ENCODE assay signal across 25 cellular contexts in genomic region chr3:136979684-136980083, GRCh38. TPM values are rescaled to one million over a fixed set of nuclear protein-coding genes. Genes with fewer than 3 reads are reported as not detected.
DNase-seq lines count a peak whose midpoint lies in the region; ATAC-seq and TF ChIP-seq lines count a peak whose summit lies in the region.
"Had no signal": no experiment of that assay in that cellular context is flagged by ENCODE, and none has a peak within 500 bp of the region (broad histone marks: within the 10 kb centered on the region; RNA-seq: fewer than 3 reads in every experiment).

No MANE protein-coding gene starts in this region.

- CTCF ChIA-PET in MCF 10A (lab: Yijun Ruan, JAX): interaction anchor here (1.4 kb wide), 1 partner anchor 21 kb away, joined by 3 read pairs; no protein-coding TSS in a partner anchor

- H3K36me3 ChIP-seq in breast epithelium: no peaks in the 10 kb centered on the region
- peaks cover 84% of the 10 kb centered on the region for H3K36me3 ChIP-seq in RWPE2 (ENCODE audit: low read depth)
- H3K36me3 ChIP-seq: WERI-Rb-1 had no signal

- no peaks in the 10 kb centered on the region for H3K27me3 ChIP-seq in breast epithelium
- no peaks in the 10 kb centered on the region for H3K27me3 ChIP-seq in RWPE2 (ENCODE audit: insufficient read depth, poor library complexity, severe bottlenecking)

- peak; percentile 15; the same call in 1 of the 3 replicates for ATAC-seq in RWPE2 (ENCODE audit: low read depth)
- no peak for ATAC-seq in left cardiac atrium
- ATAC-seq in GM19397 (IDR thresholded peaks at IDR 0.05; ENCODE audit: unreplicated experiment): no peak

- no peak overlapping the region for H3K4me3 ChIP-seq in breast epithelium
- no peak overlapping the region for H3K4me3 ChIP-seq in RWPE2 (ENCODE audit: severe bottlenecking)
- no peak overlapping the region for H3K4me3 ChIP-seq in fibroblast of mammary gland (ENCODE audit: control insufficient read depth, low read depth, low read length)

- H3K9me3 ChIP-seq in breast epithelium (peaks cover 0 to 6% of the 10 kb centered on the region in 2 donors), RWPE2 (ENCODE audit: severe bottlenecking) (peaks cover 1% of the 10 kb centered on the region)

- DNase-seq in MCF 10A (ENCODE audit: unreplicated experiment): peak; percentile 42
- DNase-seq in breast epithelium (ENCODE audit: low spot score in 2 of 2): no peak
- DNase-seq in RWPE2 (ENCODE audit: low spot score): no peak
- peak; percentile 89 for DNase-seq in fibroblast of mammary gland (ENCODE audit: low read depth)
- DNase-seq in left cardiac atrium: no peak
- DNase-seq in activated T-cell treated with anti-CD3 and anti-CD28 coated beads for 4 hours: no peak
- DNase-seq in T1000 (lab: John Stamatoyannopoulos, UW): no peak
- DNase-seq: activated CD4-positive, alpha-beta memory T cell treated with anti-CD3 and anti-CD28 coated beads, Interleukin-2, amount 10 ng/mL, durations not matched to agents 7 days and 5 days; activated naive CD4-positive, alpha-beta T cell treated with Interleukin-2 at 50 U/mL for 16 hours; activated T-cell treated with anti-CD3 and anti-CD28 coated beads, Interleukin-2, amount 50 U/mL, for 24 hours; anterior cingulate cortex; CD4-positive, alpha-beta T cell; effector memory CD4-positive, alpha-beta T cell; foreskin melanocyte; KBM-7; midbrain; NCI-H1092; NCI-H2081; NCI-H524 treated with DMSO at 0.1 percent for 48 hours; SIG-M5; stimulated activated CD4-positive, alpha-beta T cell treated with anti-CD3 and anti-CD28 coated beads, Interleukin-4, amount 100 ng/mL, for 4 hours; WERI-Rb-1 had no signal

- peaks cover 75% of the 10 kb centered on the region for H3K36me3 Mint-ChIP-seq in MCF 10A (ENCODE audit: insufficient read depth, unreplicated experiment)

- H3K4me1 ChIP-seq in breast epithelium (no peaks in the 10 kb centered on the region), RWPE2 (ENCODE audit: insufficient read depth, poor library complexity, severe bottlenecking) (peaks cover 12% of the 10 kb centered on the region)

- H3K27ac Mint-ChIP-seq in MCF 10A (ENCODE audit: low read depth, unreplicated experiment): no peak overlapping the region
- H3K27ac Mint-ChIP-seq: activated CD4-positive, alpha-beta memory T cell treated with anti-CD3 and anti-CD28 coated beads, Interleukin-2, amount 10 ng/mL, durations not matched to agents 7 days and 5 days; activated T-cell treated with anti-CD3 and anti-CD28 coated beads, Interleukin-2, amount 50 U/mL, for 24 hours; CD4-positive, alpha-beta T cell; progenitor cell of endocrine pancreas; T-helper 1 cell treated with Interleukin-12 subunit alpha and Interleukin-12 subunit beta and Interleukin-4 antibody, amounts not matched to agents 30 μg/mL and 1 μg/mL, for 36 hours had no signal

- TF ChIP-seq POLR2A in breast epithelium (IDR thresholded peaks at IDR 0.05): no peak

- H3K27ac ChIP-seq in breast epithelium (no peak overlapping the region), RWPE2 (ENCODE audit: poor library complexity, severe bottlenecking) (no peak overlapping the region)
- H3K27ac ChIP-seq: WERI-Rb-1 had no signal

- POLR2A ChIA-PET in MCF 10A (lab: Yijun Ruan, JAX): interaction anchor here (1.1 to 21.4 kb wide), 2 partner anchors 13 to 21 kb away, joined by 3 to 452 read pairs; partner anchors contain the start of gene IL20RB

- BruUV-seq in MCF 10A (replicated peaks; lab: Mats Ljungman, UMichigan): no TSS peak

- H3K9me3 Mint-ChIP-seq in MCF 10A (ENCODE audit: unreplicated experiment): no peaks in the 10 kb centered on the region
- H3K9me3 Mint-ChIP-seq: activated T-cell treated with anti-CD3 and anti-CD28 coated beads, Interleukin-2, amount 50 U/mL, for 24 hours had no signal

- TF ChIP-seq CTCF in MCF 10A (IDR thresholded peaks at IDR 0.05; ENCODE audit: unreplicated experiment) (no peak), breast epithelium (IDR thresholded peaks at IDR 0.05) (no peak), RWPE2 (IDR thresholded peaks at IDR 0.05; ENCODE audit: poor library complexity, severe bottlenecking) (no peak), fibroblast of mammary gland (conservative IDR thresholded peaks at IDR 0.05; ENCODE audit: control insufficient read depth, insufficient read depth, low read depth, low read length) (no peak)

- no peaks in the 10 kb centered on the region for H3K27me3 Mint-ChIP-seq in MCF 10A (ENCODE audit: insufficient read depth, unreplicated experiment)
- H3K27me3 Mint-ChIP-seq: activated CD4-positive, alpha-beta memory T cell treated with anti-CD3 and anti-CD28 coated beads, Interleukin-2, amount 10 ng/mL, durations not matched to agents 7 days and 5 days; activated T-cell treated with anti-CD3 and anti-CD28 coated beads, Interleukin-2, amount 50 U/mL, for 24 hours; CD4-positive, alpha-beta T cell; progenitor cell of endocrine pancreas had no signal

- H3K4me1 Mint-ChIP-seq in MCF 10A (ENCODE audit: insufficient read depth, unreplicated experiment): peaks cover 50% of the 10 kb centered on the region
- H3K4me1 Mint-ChIP-seq: activated CD4-positive, alpha-beta memory T cell treated with anti-CD3 and anti-CD28 coated beads, Interleukin-2, amount 10 ng/mL, durations not matched to agents 7 days and 5 days had no signal

- intact Hi-C loops in MCF 10A (cut with micrococcal nuclease) (no loop called here), breast epithelium (cut with DNase I; ENCODE audit: low total_unique reads) (no loop called here), left cardiac atrium (cut with DNase I) (no loop called here)

- H3K4me3 Mint-ChIP-seq in MCF 10A (ENCODE audit: unreplicated experiment): no peak overlapping the region
- H3K4me3 Mint-ChIP-seq: activated CD4-positive, alpha-beta memory T cell treated with anti-CD3 and anti-CD28 coated beads, Interleukin-2, amount 10 ng/mL, durations not matched to agents 7 days and 5 days; activated T-cell treated with anti-CD3 and anti-CD28 coated beads, Interleukin-2, amount 50 U/mL, for 24 hours; CD4-positive, alpha-beta T cell; T-helper 1 cell treated with Interleukin-12 subunit alpha and Interleukin-12 subunit beta and Interleukin-4 antibody, amounts not matched to agents 30 μg/mL and 1 μg/mL, for 36 hours had no signal

RNA-seq across cellular contexts. Expression of gene IL20RB, which starts 21.9 kb away (rescaled TPM):
- total RNA-seq in MCF 10A (2022): 158 and 163 TPM in 2 replicates
- total RNA-seq in breast epithelium: 1 to 10 TPM; 1.6 to 2.2 (median 1.6) TPM
- total RNA-seq in left cardiac atrium: under 1 TPM; 0.88 to 0.89 TPM

Comparison
In these comparisons a context has a peak if more than half of its experiments do, and no peak if none do; other contexts are left out.
1. DNase-seq: peak in MCF 10A (single experiment) and fibroblast of mammary gland (single experiment); none in breast epithelium (0 of 2), RWPE2 (single experiment), left cardiac atrium (single experiment), activated T-cell treated with anti-CD3 and anti-CD28 coated beads for 4 hours (single experiment) and T1000 (single experiment).
2. RNA of gene IL20RB, which starts 21.9 kb away (total RNA-seq): 158 to 163 TPM in MCF 10A; 1.6 to 2.2 TPM in breast epithelium and 0.88 to 0.89 TPM in left cardiac atrium; every median in the first group is over 10 times any median in the second.